Comparison of ENCODE assay signal across 23 cellular contexts in genomic region chr21:31688603-31689368, GRCh38. TPM values are rescaled to one million over a fixed set of nuclear protein-coding genes. Genes with fewer than 3 reads are reported as not detected.
DNase-seq lines count a peak whose midpoint lies in the region; ATAC-seq, FAIRE-seq and TF ChIP-seq lines count a peak whose summit lies in the region.
"Had no signal": no experiment of that assay in that cellular context is flagged by ENCODE, and none has a peak within 500 bp of the region (broad histone marks: within the 10 kb centered on the region; RNA-seq: fewer than 3 reads in every experiment).

No MANE protein-coding gene starts in this region.

- TF ChIP-seq POLR2A in HepG2 (IDR thresholded peaks at IDR 0.05; ENCODE audit: insufficient read depth in 1 of 2, low read depth in 2 of 2, low read length in 2 of 2) = no peak
- TF ChIP-seq POLR2A in right lobe of liver (IDR thresholded peaks at IDR 0.05) = no peak
- no peak for TF ChIP-seq POLR2A in K562 (conservative IDR thresholded peaks at IDR 0.05)

- no peak overlapping the region for H3K27ac ChIP-seq in HepG2 (ENCODE audit: extremely low read length, insufficient read depth, low read length)
- no peak overlapping the region for H3K27ac ChIP-seq in right lobe of liver
- H3K27ac ChIP-seq in K562 (ENCODE audit: extremely low read depth, low read depth, low read length) = no peak overlapping the region
- no peak overlapping the region for H3K27ac ChIP-seq in substantia nigra (ENCODE audit: low read depth, low read length, poor library complexity, severe bottlenecking)

- H3K9me3 Mint-ChIP-seq in stimulated activated naive B cell treated with anti-CD40 and anti-IgM and Interleukin-4, amounts not matched to agents 10 μg/mL and 1 μg/mL and 100 μg/mL, for 72 hours = no peaks in the 10 kb centered on the region
- H3K9me3 Mint-ChIP-seq: CD4-positive, CD25-positive, alpha-beta regulatory T cell; CD8-positive, alpha-beta memory T cell; HFFc6 had no signal

- no peak for TF ChIP-seq CTCF in HepG2 (CRISPR knock-in tag; IDR thresholded peaks at IDR 0.05)
- no peak for TF ChIP-seq CTCF in right lobe of liver (IDR thresholded peaks at IDR 0.05)
- no peak for TF ChIP-seq CTCF in K562 (IDR thresholded peaks at IDR 0.05 in 2 of 3, conservative IDR thresholded peaks at IDR 0.05 in 1 of 3; ENCODE audit: insufficient read depth in 2 of 3, low read depth in 1 of 3, low read length in 3 of 3)

- TF ChIP-seq RAD21 in HepG2 (CRISPR knock-in tag; IDR thresholded peaks at IDR 0.05) = no peak
- no peak for TF ChIP-seq RAD21 in K562 (CRISPR knock-in tag; conservative IDR thresholded peaks at IDR 0.05 in 1 of 2, IDR thresholded peaks at IDR 0.05 in 1 of 2)

- no peaks in the 10 kb centered on the region for H3K9me1 ChIP-seq in K562 (ENCODE audit: control insufficient read depth, insufficient read depth, low read length)

- in situ Hi-C loops in HepG2 (cut with HindIII; ENCODE audit: extremely low pct_ligation_motif_present, low pct_unique_long_range_greater_than_20kb) = no loop called here
- in situ Hi-C loops in K562 (cut with MboI) = no loop called here

- H3K36me3 Mint-ChIP-seq in stimulated activated naive B cell treated with anti-CD40 and anti-IgM and Interleukin-4, amounts not matched to agents 10 μg/mL and 1 μg/mL and 100 μg/mL, for 72 hours = peaks cover 25 to 48% of the 10 kb centered on the region in 2 donors

- H3K4me1 Mint-ChIP-seq in stimulated activated naive B cell treated with anti-CD40 and anti-IgM and Interleukin-4, amounts not matched to agents 10 μg/mL and 1 μg/mL and 100 μg/mL, for 72 hours = no peaks in the 10 kb centered on the region

- whole genome bisulfite sequencing in HepG2 (ENCODE audit: low lambda C conversion rate) = 97% methylated on average over 5 of the region's 5 CpGs
- WGBS in right lobe of liver (ENCODE audit: insufficient coverage, low coverage, low lambda C conversion rate, missing lambda C conversion rate) = 84% methylated on average over 5 of the region's 5 CpGs
- WGBS in K562 (ENCODE audit: insufficient coverage, low coverage, missing lambda C conversion rate) = 95% methylated on average over 5 of the region's 5 CpGs

- BruUV-seq in HepG2 (replicated peaks; lab: Mats Ljungman, UMichigan) (no TSS peak), K562 (replicated peaks; lab: Mats Ljungman, UMichigan) (no TSS peak)

- H4K20me1 ChIP-seq in HepG2 (ENCODE audit: insufficient read depth, low read length) (no peaks in the 10 kb centered on the region; the same call in 1 of the 2 replicates), K562 (replicated peaks; ENCODE audit: control insufficient read depth, insufficient read depth, low read length) (no peaks in the 10 kb centered on the region)

- H2AFZ ChIP-seq in HepG2 (ENCODE audit: low read length) (no peak overlapping the region), K562 (ENCODE audit: low read depth, low read length) (no peak overlapping the region)

- ATAC-seq in HepG2 (no peak), right lobe of liver (no peak), K562 (no peak)
- no peak for ATAC-seq in stimulated activated naive B cell treated with anti-CD40 and anti-IgM and Interleukin-4, amounts not matched to agents 10 μg/mL and 1 μg/mL and 100 μg/mL, for 72 hours (replicated peaks)
- ATAC-seq: HCT116 had no signal

- no peak for FAIRE-seq in HepG2 (lab: Jason Lieb, UNC)
- no peak for FAIRE-seq in K562 (lab: Jason Lieb, UNC)
- FAIRE-seq: A204.1, GM12892 had no signal

- intact Hi-C loops in HepG2 (cut with micrococcal nuclease; ENCODE audit: unreplicated experiment) = no loop called here
- intact Hi-C loops in right lobe of liver (cut with DNase I) = no loop called here
- intact Hi-C loops in K562 (cut with micrococcal nuclease) = no loop called here

- DNase-seq in HepG2 (ENCODE audit: low spot score) (no peak), right lobe of liver (no peak), K562 (ENCODE audit: extremely low read depth in 1 of 4, low spot score in 3 of 4) (no peak), foreskin melanocyte (peak; percentile 6), hippocampal formation (lab: John Stamatoyannopoulos, UW) (no peak), substantia nigra (lab: John Stamatoyannopoulos, UW) (no peak)
- DNase-seq in stimulated activated naive B cell treated with anti-CD40 and anti-IgM and Interleukin-4, amounts not matched to agents 10 μg/mL and 1 μg/mL and 100 μg/mL, for 72 hours = no peak
- no peak for DNase-seq in stimulated activated CD4-positive, alpha-beta T cell treated with anti-CD3 and anti-CD28 coated beads, Interleukin-1b, Interleukin-23, amount 100 ng/mL, for 48 hours
- DNase-seq: ACHN; BE2C; C1 segment of cervical spinal cord; CD4-positive, CD25-positive, alpha-beta regulatory T cell; CD8-positive, alpha-beta memory T cell; COR-L47; DMS 273 treated with DMSO at 0.1 percent for 48 hours; DMS53; GDM1; GOT3; H7; HFFc6 had no signal

- H3K4me3 ChIP-seq in HepG2 (replicated peaks in 1 of 3; ENCODE audit: insufficient read depth in 1 of 3, low read depth in 2 of 3, low read length in 3 of 3) = no peak overlapping the region
- H3K4me3 ChIP-seq in right lobe of liver = no peak overlapping the region
- no peak overlapping the region for H3K4me3 ChIP-seq in K562

- peak overlapping the region; percentile 44 for H3K27ac Mint-ChIP-seq in stimulated activated naive B cell treated with anti-CD40 and anti-IgM and Interleukin-4, amounts not matched to agents 10 μg/mL and 1 μg/mL and 100 μg/mL, for 72 hours
- H3K27ac Mint-ChIP-seq: HFFc6 had no signal

- H3K9ac ChIP-seq in HepG2 (ENCODE audit: insufficient read depth, low read depth, low read length) = no peak overlapping the region
- no peak overlapping the region for H3K9ac ChIP-seq in K562 (ENCODE audit: insufficient read depth in 1 of 2, low read depth in 2 of 2, low read length in 2 of 2)

- no peak overlapping the region for H3K4me3 Mint-ChIP-seq in stimulated activated naive B cell treated with anti-CD40 and anti-IgM and Interleukin-4, amounts not matched to agents 10 μg/mL and 1 μg/mL and 100 μg/mL, for 72 hours
- H3K4me3 Mint-ChIP-seq: CD4-positive, CD25-positive, alpha-beta regulatory T cell; CD8-positive, alpha-beta memory T cell; HFFc6 had no signal

- H3K27me3 Mint-ChIP-seq in stimulated activated naive B cell treated with anti-CD40 and anti-IgM and Interleukin-4, amounts not matched to agents 10 μg/mL and 1 μg/mL and 100 μg/mL, for 72 hours = no peaks in the 10 kb centered on the region
- H3K27me3 Mint-ChIP-seq: CD4-positive, CD25-positive, alpha-beta regulatory T cell; CD8-positive, alpha-beta memory T cell had no signal

- POLR2A ChIA-PET in HepG2 (lab: Yijun Ruan, JAX) (no interaction called here), K562 (lab: Yijun Ruan, JAX) (interaction anchor here (0.5 to 1.2 kb wide), 2 partner anchors 18 to 64 kb away, joined by 4 to 5 read pairs; no protein-coding TSS in a partner anchor)

- no peaks in the 10 kb centered on the region for H3K27me3 ChIP-seq in HepG2 (ENCODE audit: control insufficient read depth in 1 of 2, insufficient read depth in 2 of 2, low read length in 2 of 2)
- no peaks in the 10 kb centered on the region for H3K27me3 ChIP-seq in right lobe of liver
- no peaks in the 10 kb centered on the region for H3K27me3 ChIP-seq in K562 (ENCODE audit: control insufficient read depth in 2 of 2, insufficient read depth in 2 of 2, low read length in 2 of 2)
- H3K27me3 ChIP-seq: BE2C had no signal

- CTCF ChIA-PET in HepG2 (lab: Yijun Ruan, JAX; ENCODE audit: low intra/inter-chr PET ratio, low total read pairs) = no interaction called here
- CTCF ChIA-PET in K562 (lab: Yijun Ruan, JAX; ENCODE audit: low intra/inter-chr PET ratio) = no interaction called here

- H3K4me1 ChIP-seq in HepG2 (ENCODE audit: insufficient read depth, low read length) (no peaks in the 10 kb centered on the region), right lobe of liver (no peaks in the 10 kb centered on the region), K562 (replicated peaks in 1 of 2; ENCODE audit: control insufficient read depth in 2 of 2, insufficient read depth in 2 of 2, low read length in 2 of 2) (no peaks in the 10 kb centered on the region)
- H3K4me1 ChIP-seq: BE2C had no signal

- no peak overlapping the region for H3K4me2 ChIP-seq in HepG2 (ENCODE audit: low read depth, low read length)
- H3K4me2 ChIP-seq in K562 (ENCODE audit: insufficient read depth, low read length) = no peak overlapping the region

- TF ChIP-seq EP300 in HepG2 (IDR thresholded peaks at IDR 0.05; ENCODE audit: low read depth in 2 of 2, low read length in 2 of 2) (no peak), HepG2 (CRISPR knock-in tag; IDR thresholded peaks at IDR 0.05; ENCODE audit: borderline replicate concordance) (no peak), K562 (IDR thresholded peaks at IDR 0.05; ENCODE audit: low read length) (no peak)

- no peaks in the 10 kb centered on the region for H3K9me3 ChIP-seq in HepG2 (ENCODE audit: low read length)
- no peaks in the 10 kb centered on the region for H3K9me3 ChIP-seq in right lobe of liver
- H3K9me3 ChIP-seq in K562 (replicated peaks; ENCODE audit: control insufficient read depth, insufficient read depth, low read depth, low read length) = no peaks in the 10 kb centered on the region
- H3K9me3 ChIP-seq: BE2C had no signal

- H3K79me2 ChIP-seq in HepG2 (ENCODE audit: insufficient read depth, low read length) (no peaks in the 10 kb centered on the region), K562 (ENCODE audit: control insufficient read depth, insufficient read depth, low read length) (peaks cover 11% of the 10 kb centered on the region; the same call in 2 of the 3 replicates)

- peaks cover 26 to 80% of the 10 kb centered on the region in 2 experiments for H3K36me3 ChIP-seq in HepG2 (replicated peaks in 1 of 2; ENCODE audit: control insufficient read depth in 1 of 2, insufficient read depth in 2 of 2, low read length in 2 of 2)
- peaks cover 0 to 93% (median 38%) of the 10 kb centered on the region in 4 donors for H3K36me3 ChIP-seq in right lobe of liver
- peaks cover 95% of the 10 kb centered on the region for H3K36me3 ChIP-seq in K562 (ENCODE audit: control insufficient read depth, insufficient read depth, low read length)

RNA-seq across cellular contexts. Expression of gene SOD1, which starts 29.3 kb away (rescaled TPM):
- 537 and 796 TPM in 2 replicates for total RNA-seq in HepG2 (2016; rRNA removed; fragmentation: Illumina TruSeq; extraction: Trizol)
- total RNA-seq in HepG2 (2016; cell fraction: cytosol; rRNA removed; fragmentation: Illumina TruSeq; extraction: Trizol; ENCODE audit: low read depth) = 111 and 115 TPM in 2 replicates
- 560 and 812 TPM in 2 replicates for total RNA-seq in HepG2 (2016; cell fraction: insoluble cytoplasmic fraction; rRNA removed; fragmentation: Illumina TruSeq; extraction: Trizol)
- total RNA-seq in HepG2 (2016; cell fraction: membrane; rRNA removed; fragmentation: Illumina TruSeq; extraction: Trizol) = 188 and 193 TPM in 2 replicates
- total RNA-seq in HepG2 (2016; cell fraction: nucleus; rRNA removed; fragmentation: Illumina TruSeq; extraction: Trizol) = 192 and 198 TPM in 2 replicates
- 220 and 317 TPM in 2 replicates for polyA plus RNA-seq in HepG2 (2011; rRNA removed)
- polyA plus RNA-seq in HepG2 (2011; cell fraction: cytosol; rRNA removed) = 351 and 366 TPM in 2 replicates
- polyA plus RNA-seq in HepG2 (2011; cell fraction: nucleus; rRNA removed) = 86.6 and 92.5 TPM in 2 replicates
- 298 and 405 TPM in 2 replicates for polyA plus RNA-seq in HepG2 (2012)
- 103 and 124 TPM in 2 replicates for polyA plus RNA-seq in HepG2 (2016; cell fraction: cytosol; fragmentation: Illumina TruSeq; extraction: Trizol; ENCODE audit: low read depth)
- 763 and 855 TPM in 2 replicates for polyA plus RNA-seq in HepG2 (2016; cell fraction: insoluble cytoplasmic fraction; fragmentation: Illumina TruSeq; extraction: Trizol; ENCODE audit: low read depth)
- 153 and 169 TPM in 2 replicates for polyA plus RNA-seq in HepG2 (2016; cell fraction: membrane; fragmentation: Illumina TruSeq; extraction: Trizol; ENCODE audit: low read depth)
- 306 and 314 TPM in 2 replicates for polyA plus RNA-seq in HepG2 (2016; cell fraction: nucleus; fragmentation: Illumina TruSeq; extraction: Trizol; ENCODE audit: insufficient read depth, low read depth)
- polyA minus RNA-seq in HepG2 (2011; rRNA and poly(A)+ RNA removed; ENCODE audit: low replicate concordance) = 81.8 and 102 TPM in 2 replicates
- polyA minus RNA-seq in HepG2 (2011; cell fraction: cytosol; rRNA and poly(A)+ RNA removed) = 290 and 341 TPM in 2 replicates
- 57.2 and 63.5 TPM in 2 replicates for polyA minus RNA-seq in HepG2 (2011; cell fraction: nucleus; rRNA and poly(A)+ RNA removed)
- 1,000 to 10,000 TPM in 1 of 6 experiments, 100 to 1,000 TPM in 5; 398 to 1,176 (median 518) TPM for total RNA-seq in right lobe of liver
- 34.1 and 47.2 TPM in 2 replicates for total RNA-seq in K562 (2011; cell fraction: chromatin; rRNA removed; ENCODE audit: low replicate concordance)
- total RNA-seq in K562 (2011; cell fraction: nucleolus; rRNA removed) = 65.2 and 66.5 TPM in 2 replicates
- 81.2 and 82.4 TPM in 2 replicates for total RNA-seq in K562 (2011; cell fraction: nucleoplasm; rRNA removed)
- 419 and 452 TPM in 2 replicates for total RNA-seq in K562 (2014; rRNA removed)
- total RNA-seq in K562 (2014; rRNA removed; fragmentation: Illumina TruSeq; extraction: Trizol) = 633 and 657 TPM in 2 replicates
- 603 and 618 TPM in 2 replicates for total RNA-seq in K562 (2015; rRNA removed; fragmentation: Illumina TruSeq; extraction: Trizol)
- total RNA-seq in K562 (2021) = 502 and 508 TPM in 2 replicates
- 514 and 783 TPM in 2 replicates for polyA plus RNA-seq in K562 (2011; rRNA removed)
- 344 and 485 TPM in 2 replicates for polyA plus RNA-seq in K562 (2011; cell fraction: cytosol; rRNA removed)
- 104 and 172 TPM in 2 replicates for polyA plus RNA-seq in K562 (2011; cell fraction: nucleus; rRNA removed)
- 288 and 652 TPM in 2 replicates for polyA plus RNA-seq in K562 (2012)
- polyA plus RNA-seq in K562 (2014; fragmentation: Illumina TruSeq; extraction: Trizol) = 577 and 611 TPM in 2 replicates
- polyA plus RNA-seq in K562 (2014; fragmentation: Nextera tagmentation; extraction: Ambion mirVana) = 1,000 to 10,000 TPM; 1,386 to 1,409 TPM
- polyA plus RNA-seq in K562 (2014; rRNA removed) = 613 and 642 TPM in 2 replicates
- 483 and 698 TPM in 2 replicates for polyA minus RNA-seq in K562 (2011; rRNA and poly(A)+ RNA removed)
- polyA minus RNA-seq in K562 (2011; cell fraction: cytosol; rRNA and poly(A)+ RNA removed) = 436 and 452 TPM in 2 replicates
- polyA minus RNA-seq in K562 (2011; cell fraction: nucleus; rRNA and poly(A)+ RNA removed) = 37.4 and 67.0 TPM in 2 replicates

RNA-seq across cellular contexts. Expression of gene SCAF4, which starts 43.1 kb away (rescaled TPM):
- total RNA-seq in HepG2 (2016; rRNA removed; fragmentation: Illumina TruSeq; extraction: Trizol) (7.8 and 9.1 TPM in 2 replicates), right lobe of liver (10 to 100 TPM; 10.1 to 18.5 (median 13.7) TPM), K562 (2014; rRNA removed) (11.6 and 14.9 TPM in 2 replicates), K562 (2014; rRNA removed; fragmentation: Illumina TruSeq; extraction: Trizol) (17.2 and 18.8 TPM in 2 replicates), K562 (2015; rRNA removed; fragmentation: Illumina TruSeq; extraction: Trizol) (14.4 and 16.0 TPM in 2 replicates), K562 (2021) (52.2 and 55.7 TPM in 2 replicates)
- 11.3 and 15.0 TPM in 2 replicates for total RNA-seq in HepG2 (2016; cell fraction: cytosol; rRNA removed; fragmentation: Illumina TruSeq; extraction: Trizol; ENCODE audit: low read depth)
- total RNA-seq in HepG2 (2016; cell fraction: insoluble cytoplasmic fraction; rRNA removed; fragmentation: Illumina TruSeq; extraction: Trizol) = 6.5 and 9.5 TPM in 2 replicates
- total RNA-seq in HepG2 (2016; cell fraction: membrane; rRNA removed; fragmentation: Illumina TruSeq; extraction: Trizol) = 5.5 and 5.8 TPM in 2 replicates
- total RNA-seq in HepG2 (2016; cell fraction: nucleus; rRNA removed; fragmentation: Illumina TruSeq; extraction: Trizol) = 31.8 and 33.5 TPM in 2 replicates
- polyA plus RNA-seq in HepG2 (2011; rRNA removed) (11.1 and 11.5 TPM in 2 replicates), K562 (2011; rRNA removed) (27.3 and 33.9 TPM in 2 replicates), K562 (2014; fragmentation: Illumina TruSeq; extraction: Trizol) (44.2 and 48.2 TPM in 2 replicates), K562 (2014; fragmentation: Nextera tagmentation; extraction: Ambion mirVana) (1 to 10 TPM; 2.3 to 5.1 TPM), K562 (2014; rRNA removed) (28.3 and 30.3 TPM in 2 replicates)
- polyA plus RNA-seq in HepG2 (2011; cell fraction: cytosol; rRNA removed) = 3.4 and 4.2 TPM in 2 replicates
- polyA plus RNA-seq in HepG2 (2011; cell fraction: nucleus; rRNA removed) = 41.8 and 44.1 TPM in 2 replicates
- polyA plus RNA-seq in HepG2 (2012) = 22.5 and 23.1 TPM in 2 replicates
- 0.96 and 1.1 TPM in 2 replicates for polyA plus RNA-seq in HepG2 (2016; cell fraction: cytosol; fragmentation: Illumina TruSeq; extraction: Trizol; ENCODE audit: low read depth)
- 16.6 and 22.3 TPM in 2 replicates for polyA plus RNA-seq in HepG2 (2016; cell fraction: insoluble cytoplasmic fraction; fragmentation: Illumina TruSeq; extraction: Trizol; ENCODE audit: low read depth)
- polyA plus RNA-seq in HepG2 (2016; cell fraction: membrane; fragmentation: Illumina TruSeq; extraction: Trizol; ENCODE audit: low read depth) = 2.3 and 2.9 TPM in 2 replicates
- polyA plus RNA-seq in HepG2 (2016; cell fraction: nucleus; fragmentation: Illumina TruSeq; extraction: Trizol; ENCODE audit: insufficient read depth, low read depth) = 55.4 and 57.4 TPM in 2 replicates
- 15.5 and 17.2 TPM in 2 replicates for polyA minus RNA-seq in HepG2 (2011; rRNA and poly(A)+ RNA removed; ENCODE audit: low replicate concordance)
- 8.9 and 9.3 TPM in 2 replicates for polyA minus RNA-seq in HepG2 (2011; cell fraction: cytosol; rRNA and poly(A)+ RNA removed)
- 113 and 114 TPM in 2 replicates for polyA minus RNA-seq in HepG2 (2011; cell fraction: nucleus; rRNA and poly(A)+ RNA removed)
- 94.8 and 259 TPM in 2 replicates for total RNA-seq in K562 (2011; cell fraction: chromatin; rRNA removed; ENCODE audit: low replicate concordance)
- 49.9 and 60.1 TPM in 2 replicates for total RNA-seq in K562 (2011; cell fraction: nucleolus; rRNA removed)
- 124 and 178 TPM in 2 replicates for total RNA-seq in K562 (2011; cell fraction: nucleoplasm; rRNA removed)
- polyA plus RNA-seq in K562 (2011; cell fraction: cytosol; rRNA removed) = 13.0 and 21.8 TPM in 2 replicates
- polyA plus RNA-seq in K562 (2011; cell fraction: nucleus; rRNA removed) = 85.0 and 99.6 TPM in 2 replicates
- 28.1 and 29.3 TPM in 2 replicates for polyA plus RNA-seq in K562 (2012)
- 34.5 and 35.1 TPM in 2 replicates for polyA minus RNA-seq in K562 (2011; rRNA and poly(A)+ RNA removed)
- polyA minus RNA-seq in K562 (2011; cell fraction: cytosol; rRNA and poly(A)+ RNA removed) = 24.8 and 25.2 TPM in 2 replicates
- 71.0 and 80.2 TPM in 2 replicates for polyA minus RNA-seq in K562 (2011; cell fraction: nucleus; rRNA and poly(A)+ RNA removed)

Comparison
In these comparisons a context has a peak if more than half of its experiments do, and no peak if none do; other contexts are left out.
1. Of the 241 proteins assayed by ChIP-seq in both HepG2 and K562: peak only in HepG2: none; only in K562: none; in both: ZKSCAN1; in neither: 240.